In the genomic region with DNA sequence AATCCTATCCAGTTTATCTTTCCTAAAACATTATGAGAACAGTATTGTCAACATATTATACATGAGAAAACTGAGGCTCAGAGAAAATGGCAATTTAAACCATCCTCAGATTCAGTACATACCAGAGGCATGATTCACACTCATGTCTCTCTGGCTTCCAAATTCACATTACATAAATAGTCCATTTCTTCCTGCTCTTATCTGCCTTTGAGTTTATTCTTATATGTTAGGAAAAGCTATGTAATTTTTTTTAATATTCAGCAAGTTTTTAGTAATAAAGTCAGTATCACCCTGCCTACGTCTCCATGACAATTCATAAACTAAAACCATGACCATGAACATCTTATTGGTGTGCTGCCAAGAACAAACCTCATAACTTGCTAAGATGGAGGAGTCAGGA, we compare ENCODE assay signal across 19 cellular contexts.
DNase-seq lines count a peak whose midpoint lies in the region; ATAC-seq, FAIRE-seq and TF ChIP-seq lines count a peak whose summit lies in the region.
"Had no signal": no experiment of that assay in that cellular context is flagged by ENCODE, and none has a peak within 500 bp of the region (broad histone marks: within the 10 kb centered on the region; RNA-seq: fewer than 3 reads in every experiment).

No MANE protein-coding gene starts in this region.

- ATAC-seq in SK-N-SH treated with all-trans-retinoic acid at 6 μM for 48 hours, result peak; percentile 85
- ATAC-seq: lower lobe of right lung, upper lobe of right lung had no signal

- H3K9me3 ChIP-seq in ascending aorta, result no peaks in the 10 kb centered on the region
- no peaks in the 10 kb centered on the region for H3K9me3 ChIP-seq in prostate gland
- H3K9me3 ChIP-seq: BE2C, lower lobe of right lung, ovary, upper lobe of right lung had no signal

- H3K27me3 ChIP-seq in ascending aorta (no peaks in the 10 kb centered on the region), prostate gland (replicated peaks; ENCODE audit: insufficient read depth) (no peaks in the 10 kb centered on the region)
- H3K27me3 ChIP-seq: BE2C, ovary, upper lobe of right lung had no signal

- DNase-seq in EL, result peak; percentile 47
- peak; percentile 38 for DNase-seq in epithelial cell of esophagus (ENCODE audit: low read depth)
- peak; percentile 23 for DNase-seq in non-pigmented ciliary epithelial cell (ENCODE audit: low read depth)
- DNase-seq in ascending aorta (ENCODE audit: low spot score in 2 of 2), result no peak
- DNase-seq in inferior parietal cortex (ENCODE audit: extremely low spot score), result no peak
- DNase-seq in prostate gland (ENCODE audit: low spot score), result no peak
- DNase-seq in GM12892 (ENCODE audit: insufficient read length), result no peak
- DNase-seq: activated CD4-positive, CD25-positive, alpha-beta regulatory T cell treated with anti-CD3 and anti-CD28 coated beads, Interleukin-2, amount 50 U/mL, for 72 hours; BE2C; GF-D8; lower lobe of right lung; NCI-H1417 treated with DMSO at 0.1 percent for 48 hours; NCI-H2171 treated with DMSO at 0.1 percent for 48 hours; ovary; upper lobe of right lung had no signal

- no peak overlapping the region for H3K4me3 ChIP-seq in epithelial cell of esophagus (ENCODE audit: low read length)
- no peak overlapping the region for H3K4me3 ChIP-seq in ascending aorta
- H3K4me3 ChIP-seq in prostate gland, result no peak overlapping the region
- H3K4me3 ChIP-seq: lower lobe of right lung, ovary, upper lobe of right lung had no signal

- WGBS in prostate gland, result 79% methylated on average over 1 of the region's 1 CpG

- no peak for TF ChIP-seq CTCF in epithelial cell of esophagus (IDR thresholded peaks at IDR 0.05; ENCODE audit: insufficient read depth, low read depth, low read length, missing control alignments)
- no peak for TF ChIP-seq CTCF in ascending aorta (IDR thresholded peaks at IDR 0.05)
- TF ChIP-seq CTCF in prostate gland (IDR thresholded peaks at IDR 0.05), result no peak

- no peaks in the 10 kb centered on the region for H3K4me1 ChIP-seq in ascending aorta
- no peaks in the 10 kb centered on the region for H3K4me1 ChIP-seq in prostate gland (replicated peaks)
- H3K4me1 ChIP-seq: lower lobe of right lung, upper lobe of right lung had no signal

- intact Hi-C loops in ascending aorta (cut with DNase I), result no loop called here
- intact Hi-C loops in prostate gland (cut with DNase I), result no loop called here

- H3K27ac ChIP-seq in ascending aorta (no peak overlapping the region), prostate gland (no peak overlapping the region)
- H3K27ac ChIP-seq: lower lobe of right lung, ovary, upper lobe of right lung had no signal

- TF ChIP-seq POLR2A in prostate gland (IDR thresholded peaks at IDR 0.05) (no peak), GM12892 (IDR thresholded peaks at IDR 0.05; ENCODE audit: low read depth, low read length) (no peak)

- no peaks in the 10 kb centered on the region for H3K36me3 ChIP-seq in ascending aorta
- H3K36me3 ChIP-seq in prostate gland, result no peaks in the 10 kb centered on the region
- H3K36me3 ChIP-seq: BE2C, lower lobe of right lung, ovary, upper lobe of right lung had no signal

- FAIRE-seq in GM12892 (lab: Jason Lieb, UNC), result no peak
- FAIRE-seq: D721Med, endometrium, GM12891 had no signal

TF ChIP-seq in SK-N-SH treated with all-trans-retinoic acid at 6 μM for 48 hours, 23 proteins besides CTCF, POLR2A, EP300 and RAD21:
- TF ChIP-seq ZNF70 (CRISPR knock-in tag; IDR thresholded peaks at IDR 0.05) (no peak), GLIS3 (CRISPR knock-in tag; IDR thresholded peaks at IDR 0.05) (no peak), BACH2 (CRISPR knock-in tag; IDR thresholded peaks at IDR 0.05; ENCODE audit: borderline replicate concordance) (no peak), ZFP30 (CRISPR knock-in tag; IDR thresholded peaks at IDR 0.05) (no peak), TCF4 (CRISPR knock-in tag; IDR thresholded peaks at IDR 0.05; ENCODE audit: borderline replicate concordance) (no peak), CSDC2 (CRISPR knock-in tag; IDR thresholded peaks at IDR 0.05) (no peak), ESRRG (CRISPR knock-in tag; IDR thresholded peaks at IDR 0.05) (no peak), ARNTL (CRISPR knock-in tag; IDR thresholded peaks at IDR 0.05; ENCODE audit: borderline replicate concordance, low read depth) (no peak), RARB (CRISPR knock-in tag; IDR thresholded peaks at IDR 0.05) (no peak), TOX (CRISPR knock-in tag; IDR thresholded peaks at IDR 0.05; ENCODE audit: borderline replicate concordance) (no peak), ZC3H10 (CRISPR knock-in tag; IDR thresholded peaks at IDR 0.05) (no peak)
- TF ChIP-seq, protein P1, sequence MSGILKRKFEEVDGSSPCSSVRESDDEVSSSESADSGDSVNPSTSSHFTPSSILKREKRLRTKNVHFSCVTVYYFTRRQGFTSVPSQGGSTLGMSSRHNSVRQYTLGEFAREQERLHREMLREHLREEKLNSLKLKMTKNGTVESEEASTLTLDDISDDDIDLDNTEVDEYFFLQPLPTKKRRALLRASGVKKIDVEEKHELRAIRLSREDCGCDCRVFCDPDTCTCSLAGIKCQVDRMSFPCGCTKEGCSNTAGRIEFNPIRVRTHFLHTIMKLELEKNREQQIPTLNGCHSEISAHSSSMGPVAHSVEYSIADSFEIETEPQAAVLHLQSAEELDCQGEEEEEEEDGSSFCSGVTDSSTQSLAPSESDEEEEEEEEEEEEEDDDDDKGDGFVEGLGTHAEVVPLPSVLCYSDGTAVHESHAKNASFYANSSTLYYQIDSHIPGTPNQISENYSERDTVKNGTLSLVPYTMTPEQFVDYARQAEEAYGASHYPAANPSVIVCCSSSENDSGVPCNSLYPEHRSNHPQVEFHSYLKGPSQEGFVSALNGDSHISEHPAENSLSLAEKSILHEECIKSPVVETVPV (CRISPR knock-in tag; IDR thresholded peaks at IDR 0.05), result no peak

Comparison
In these comparisons a context has a peak if more than half of its experiments do, and no peak if none do; other contexts are left out.
1. DNase-seq: peak in EL (single experiment), epithelial cell of esophagus (single experiment) and non-pigmented ciliary epithelial cell (single experiment); none in ascending aorta (0 of 2), inferior parietal cortex (single experiment), prostate gland (single experiment) and GM12892 (single experiment).